In the genomic region with DNA sequence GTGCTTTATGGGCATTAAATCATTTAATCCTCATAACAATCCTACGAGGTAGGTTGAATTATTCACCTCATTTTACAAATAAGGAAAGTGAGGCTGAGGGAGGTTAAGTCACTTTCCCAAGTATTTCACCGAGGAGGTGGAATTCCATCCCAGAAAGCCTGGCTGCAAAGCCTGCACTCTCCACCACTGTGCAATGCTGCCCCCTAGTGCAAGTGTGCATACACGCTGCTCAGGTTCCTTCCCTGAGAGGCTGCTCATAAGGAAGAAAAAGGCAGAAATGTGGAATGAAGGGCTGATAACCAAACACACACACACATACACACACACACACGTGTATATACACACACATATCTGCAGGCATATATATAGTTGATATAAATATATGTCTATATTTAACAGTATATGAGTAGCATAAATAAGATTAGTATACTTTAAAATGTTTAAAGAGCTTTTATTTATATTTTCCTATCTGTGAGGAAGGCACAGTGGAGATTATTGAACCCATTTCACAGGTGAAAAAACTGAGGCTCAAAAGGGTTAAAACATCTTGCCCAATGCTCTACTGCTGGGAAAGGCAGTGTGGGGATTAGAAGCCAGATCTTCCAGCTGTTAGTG, we compare ENCODE assay signal across 8 cellular contexts.
DNase-seq lines count a peak whose midpoint lies in the region; ATAC-seq and TF ChIP-seq lines count a peak whose summit lies in the region.

No MANE protein-coding gene starts in this region.

- BruUV-seq in PC-3 (replicated peaks; lab: Mats Ljungman, UMichigan) = no TSS peak

- ATAC-seq in GM19397 (IDR thresholded peaks at IDR 0.05; ENCODE audit: unreplicated experiment) (peak; percentile 65), PC-3 (peak; percentile 64), lower lobe of right lung (peak; percentile 84 to 87)
- ATAC-seq in effector memory CD8-positive, alpha-beta T cell (replicated peaks) = no peak

- peak; percentile 51 to 60 for DNase-seq in NCI-H2081 (lab: John Stamatoyannopoulos, UW)
- no peak for DNase-seq in NCI-H2081 treated with DMSO at 0.1 percent for 48 hours (lab: John Stamatoyannopoulos, UW)
- peak; percentile 72 for DNase-seq in HT-29 (ENCODE audit: low spot score)
- DNase-seq in PC-3 = peak; percentile 71
- no peak for DNase-seq in coronary artery (ENCODE audit: low spot score)
- DNase-seq in lower lobe of right lung = peak; percentile 61
- no peak for DNase-seq in effector memory CD8-positive, alpha-beta T cell

- intact Hi-C loops in PC-3 (cut with micrococcal nuclease) = loop anchor here (5.0 to 10.0 kb wide), 2 partner anchors 701 to 864 kb away; no protein-coding TSS in a partner anchor
- intact Hi-C loops in lower lobe of right lung (cut with DNase I) = no loop called here

- H3K4me1 Mint-ChIP-seq in effector memory CD8-positive, alpha-beta T cell (ENCODE audit: low read depth in 2 of 2) = no peaks in the 10 kb centered on the region

- no peaks in the 10 kb centered on the region for H4K20me1 ChIP-seq in PC-3 (ENCODE audit: low read length)

- H3F3A ChIP-seq in PC-3 (ENCODE audit: low read length, unreplicated experiment) = no peaks in the 10 kb centered on the region

- H3K79me2 ChIP-seq in PC-3 (ENCODE audit: low read length) = no peaks in the 10 kb centered on the region

- H3K4me3 ChIP-seq in PC-3 (ENCODE audit: low read length) (no peak overlapping the region), coronary artery (no peak overlapping the region), lower lobe of right lung (no peak overlapping the region)

- H3K36me3 ChIP-seq in PC-3 (ENCODE audit: low read depth, low read length) (no peaks in the 10 kb centered on the region), lower lobe of right lung (no peaks in the 10 kb centered on the region)

- no peaks in the 10 kb centered on the region for H3K36me3 Mint-ChIP-seq in effector memory CD8-positive, alpha-beta T cell (ENCODE audit: insufficient read depth)

- POLR2A ChIA-PET in PC-3 (lab: Charles Lee; ENCODE audit: unreplicated experiment) = no interaction called here

- H3K4me1 ChIP-seq in PC-3 (ENCODE audit: insufficient read depth, low read length) (no peaks in the 10 kb centered on the region), lower lobe of right lung (no peaks in the 10 kb centered on the region)

- H2AFZ ChIP-seq in PC-3 (ENCODE audit: low read length) = no peak overlapping the region

- H3K27ac Mint-ChIP-seq in effector memory CD8-positive, alpha-beta T cell = no peak overlapping the region

- CTCF ChIA-PET in PC-3 (lab: Charles Lee) = interaction anchor here (0.5 kb wide), 1 partner anchor 29 kb away, joined by 3 read pairs; no protein-coding TSS in a partner anchor

- H3K27me3 ChIP-seq in PC-3 (ENCODE audit: low read length) (no peaks in the 10 kb centered on the region), lower lobe of right lung (ENCODE audit: low read depth) (no peaks in the 10 kb centered on the region)

- H3K4me3 Mint-ChIP-seq in effector memory CD8-positive, alpha-beta T cell = no peak overlapping the region

- H3K4me2 ChIP-seq in PC-3 (ENCODE audit: low read length) = no peak overlapping the region

- TF ChIP-seq CTCF in PC-3 (conservative IDR thresholded peaks at IDR 0.05; ENCODE audit: low read depth, low read length) (peak; percentile 80), coronary artery (IDR thresholded peaks at IDR 0.05) (peak; percentile 15), lower lobe of right lung (IDR thresholded peaks at IDR 0.05) (peak; percentile 66)

- H3K27ac ChIP-seq in PC-3 (ENCODE audit: low read length) (no peak overlapping the region), coronary artery (no peak overlapping the region), lower lobe of right lung (no peak overlapping the region)

- no peaks in the 10 kb centered on the region for H3K27me3 Mint-ChIP-seq in effector memory CD8-positive, alpha-beta T cell

- H3K9me2 ChIP-seq in PC-3 (replicated peaks; ENCODE audit: low read length) = no peaks in the 10 kb centered on the region

- no peak overlapping the region for H3K9ac ChIP-seq in PC-3 (ENCODE audit: low read length)

- H3K9me3 Mint-ChIP-seq in effector memory CD8-positive, alpha-beta T cell = peaks cover 10 to 11% of the 10 kb centered on the region in 2 donors

- H3K9me3 ChIP-seq in PC-3 (ENCODE audit: low read length) (no peaks in the 10 kb centered on the region), lower lobe of right lung (no peaks in the 10 kb centered on the region)

Comparison
In these comparisons a context has a peak if more than half of its experiments do, and no peak if none do; other contexts are left out.
1. DNase-seq: peak in NCI-H2081 (2 of 2), HT-29 (single experiment), PC-3 (single experiment) and lower lobe of right lung (single experiment); none in NCI-H2081 treated with DMSO at 0.1 percent for 48 hours (single experiment), coronary artery (single experiment) and effector memory CD8-positive, alpha-beta T cell (0 of 3).
2. CTCF ChIP-seq: peak in every context shown above with its lines; median percentile 80 in PC-3; 66 in lower lobe of right lung; 15 in coronary artery.